In the genomic region with DNA sequence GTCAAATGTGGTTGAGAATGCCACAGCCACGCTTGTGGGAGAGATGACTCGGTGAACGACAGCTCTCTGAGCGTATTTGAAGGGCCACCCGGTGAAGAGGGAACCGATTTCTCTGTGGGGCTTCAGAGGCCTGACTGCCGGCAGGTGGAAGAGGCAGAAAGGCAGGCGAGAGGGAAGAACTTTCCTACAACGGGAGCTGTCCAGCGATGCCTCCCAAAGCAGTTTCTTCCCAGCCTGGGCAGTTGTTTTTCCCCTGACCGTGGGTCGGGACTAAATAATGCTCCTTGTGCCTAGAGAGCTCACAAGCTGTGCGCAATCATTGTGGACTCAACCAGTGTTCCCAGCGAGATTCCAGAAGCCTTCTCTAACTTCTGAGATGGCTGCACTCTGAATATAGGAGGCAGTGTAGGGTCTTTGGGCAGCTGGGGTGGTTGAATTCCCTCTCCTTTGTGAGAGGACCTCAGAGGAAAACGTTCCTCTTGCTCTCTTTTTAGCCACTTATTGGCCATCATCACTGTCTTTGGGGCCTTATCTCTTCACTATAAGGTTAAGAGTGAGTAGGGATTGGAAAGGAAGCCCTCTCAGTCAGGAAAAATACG, we compare ENCODE assay signal across 8 cellular contexts. TPM values are rescaled to one million over a fixed set of nuclear protein-coding genes. Genes with fewer than 3 reads are reported as not detected.
DNase-seq lines count a peak whose midpoint lies in the region; ATAC-seq lines count a peak whose summit lies in the region.

No MANE protein-coding gene starts in this region.

- peaks cover 41% of the 10 kb centered on the region for H3K4me1 Mint-ChIP-seq in T-helper 1 cell treated with Interleukin-12 subunit alpha and Interleukin-12 subunit beta and Interleukin-4 antibody, amounts not matched to agents 30 μg/mL and 1 μg/mL, for 36 hours (ENCODE audit: low read depth)
- H3K4me1 Mint-ChIP-seq in T-cell = peaks cover 45 to 51% (median 49%) of the 10 kb centered on the region in 3 donors

- H3K27me3 ChIP-seq in muscle layer of duodenum (ENCODE audit: low read depth, low read length) = no peaks in the 10 kb centered on the region

- H3K4me1 ChIP-seq in muscle layer of duodenum (ENCODE audit: control insufficient read depth in 1 of 2, insufficient read depth in 2 of 2, low read length in 2 of 2) = peaks cover 0 to 11% of the 10 kb centered on the region in 2 donors

- no peaks in the 10 kb centered on the region for H3K9me3 Mint-ChIP-seq in T-helper 1 cell treated with Interleukin-12 subunit alpha and Interleukin-12 subunit beta and Interleukin-4 antibody, amounts not matched to agents 30 μg/mL and 1 μg/mL, for 36 hours
- H3K9me3 Mint-ChIP-seq in T-cell = no peaks in the 10 kb centered on the region

- CTCF ChIA-PET in T-cell (lab: Charles Lee) = interaction anchor here in 1 of 2 donors (0.6 kb wide), 1 partner anchor 1097 kb away, joined by 3 read pairs; no protein-coding TSS in a partner anchor

- peak; percentile 5 for ATAC-seq in HG03354 (IDR thresholded peaks at IDR 0.05; ENCODE audit: poor library complexity, severe bottlenecking, unreplicated experiment)
- ATAC-seq in T-cell (replicated peaks in 1 of 4) = no peak

- H3K27me3 Mint-ChIP-seq in T-helper 1 cell treated with Interleukin-12 subunit alpha and Interleukin-12 subunit beta and Interleukin-4 antibody, amounts not matched to agents 30 μg/mL and 1 μg/mL, for 36 hours (ENCODE audit: low read depth) = peaks cover 16% of the 10 kb centered on the region
- H3K27me3 Mint-ChIP-seq in T-cell = peaks cover 5 to 9% of the 10 kb centered on the region in 2 donors

- DNase-seq in T-helper 1 cell (no peak), T-cell (peak in 3 of 34 experiments; percentile 2 to 9 (median 7)), fibroblast of gingiva (ENCODE audit: low read depth) (peak; percentile 5), NCI-H2081 treated with DMSO at 0.1 percent for 48 hours (lab: John Stamatoyannopoulos, UW) (no peak)
- DNase-seq in activated CD4-positive, alpha-beta T cell treated with anti-CD3 and anti-CD28 coated beads for 4 hours = no peak

- peak overlapping the region; percentile 75 to 94 for H3K4me3 ChIP-seq in muscle layer of duodenum (ENCODE audit: low read depth in 1 of 2, low read length in 2 of 2)

- peak overlapping the region; percentile 94 for H3K4me3 Mint-ChIP-seq in T-helper 1 cell treated with Interleukin-12 subunit alpha and Interleukin-12 subunit beta and Interleukin-4 antibody, amounts not matched to agents 30 μg/mL and 1 μg/mL, for 36 hours
- H3K4me3 Mint-ChIP-seq in T-cell = peak overlapping the region; percentile 90 to 92 (median 90)

- peak overlapping the region; percentile 30 for H3K27ac ChIP-seq in muscle layer of duodenum (ENCODE audit: low read length)

- no peaks in the 10 kb centered on the region for H3K9me3 ChIP-seq in muscle layer of duodenum (ENCODE audit: control insufficient read depth in 1 of 2, low read length in 2 of 2)

- H3K36me3 Mint-ChIP-seq in T-helper 1 cell treated with Interleukin-12 subunit alpha and Interleukin-12 subunit beta and Interleukin-4 antibody, amounts not matched to agents 30 μg/mL and 1 μg/mL, for 36 hours (ENCODE audit: low read depth) = no peaks in the 10 kb centered on the region
- H3K36me3 Mint-ChIP-seq in T-cell = no peaks in the 10 kb centered on the region

- H3K27ac Mint-ChIP-seq in T-helper 1 cell treated with Interleukin-12 subunit alpha and Interleukin-12 subunit beta and Interleukin-4 antibody, amounts not matched to agents 30 μg/mL and 1 μg/mL, for 36 hours = peak overlapping the region; percentile 99
- peak overlapping the region; percentile 100 for H3K27ac Mint-ChIP-seq in T-cell

- no peaks in the 10 kb centered on the region for H3K36me3 ChIP-seq in muscle layer of duodenum (ENCODE audit: control insufficient read depth in 1 of 2, insufficient read depth in 2 of 2, low read length in 2 of 2)

- POLR2A ChIA-PET in T-cell (lab: Charles Lee) = no interaction called here

RNA-seq across cellular contexts. Expression of a gene that starts 0.7 kb away (rescaled TPM):
- 10 to 100 TPM; 44.9 to 64.6 (median 51.0) TPM for total RNA-seq in T-cell
